In genomic region chr12:51714666-51715065, GRCh38 we compare ENCODE assay signal across 24 cellular contexts.
A peak's percentile ranks its signal among the peaks of the same experiment; 100 is the strongest.
DNase-seq lines count a peak whose midpoint lies in the region; ATAC-seq and TF ChIP-seq lines count a peak whose summit lies in the region.
"Had no signal": no experiment of that assay in that cellular context is flagged by ENCODE, and none has a peak within 500 bp of the region (broad histone marks: within the 10 kb centered on the region; RNA-seq: fewer than 3 reads in every experiment).

No MANE protein-coding gene starts in this region.

- no peak overlapping the region for H4K5ac ChIP-seq in mesendoderm (ENCODE audit: low read length)

- H3K27ac ChIP-seq in mesendoderm (ENCODE audit: low read depth, low read length): no peak overlapping the region
- H3K27ac ChIP-seq: SJCRH30, thyroid gland, WERI-Rb-1 had no signal

- no peak overlapping the region for H3K4me2 ChIP-seq in mesendoderm (ENCODE audit: low read length)

- H2AK5ac ChIP-seq in mesendoderm (ENCODE audit: low read length): no peak overlapping the region

- H3K27me3 ChIP-seq in mesendoderm (ENCODE audit: insufficient read depth, low read length, poor library complexity): no peaks in the 10 kb centered on the region
- H3K27me3 ChIP-seq: neutrophil, thyroid gland had no signal

- H3K4me1 ChIP-seq in mesendoderm (ENCODE audit: control insufficient read depth, low read depth, low read length): no peaks in the 10 kb centered on the region
- H3K4me1 ChIP-seq: SJCRH30, thyroid gland had no signal

- no peaks in the 10 kb centered on the region for H3K79me1 ChIP-seq in mesendoderm (ENCODE audit: low read length)

- H3K4me3 ChIP-seq in mesendoderm (ENCODE audit: low read length): no peak overlapping the region
- H3K4me3 ChIP-seq: SJCRH30, thyroid gland had no signal

- no peak overlapping the region for H2BK120ac ChIP-seq in mesendoderm (ENCODE audit: low read depth, low read length)

- H4K8ac ChIP-seq in mesendoderm (ENCODE audit: low read depth, low read length): no peak overlapping the region

- H3K4ac ChIP-seq in mesendoderm (ENCODE audit: low read depth, low read length): no peak overlapping the region

- H3K23ac ChIP-seq in mesendoderm (ENCODE audit: low read length): no peak overlapping the region

- ATAC-seq in SK-N-SH treated with all-trans-retinoic acid at 6 μM for 48 hours: peak; percentile 80
- no peak for ATAC-seq in HG03378 (IDR thresholded peaks at IDR 0.05; ENCODE audit: unreplicated experiment)
- ATAC-seq: Panc1 had no signal

- no peak overlapping the region for H2BK15ac ChIP-seq in mesendoderm (replicated peaks; ENCODE audit: low read depth)

- DNase-seq in AG08395 (ENCODE audit: low spot score) (peak; percentile 67), HCEC 1CT (peak; percentile 73), mesendoderm (peak; percentile 12), NCI-H524 (lab: John Stamatoyannopoulos, UW) (no peak), epidermal melanocyte (ENCODE audit: insufficient read length, low spot score) (no peak), NCI-H1694 treated with DMSO at 0.1 percent for 48 hours (lab: John Stamatoyannopoulos, UW) (no peak)
- DNase-seq: ACHN; activated CD4-positive, alpha-beta T cell treated with anti-CD3 and anti-CD28 coated beads, Interleukin-2, amount 50 U/mL, for 48 hours; activated effector memory CD4-positive, alpha-beta T cell treated with Interleukin-2 at 50 U/mL for 16 hours; CD4-positive, alpha-beta T cell; DMS153; effector CD8-positive, alpha-beta T cell; NCI-H1092 treated with DMSO at 0.1 percent for 48 hours; NCI-H510A; SJCRH30; small intestine; stimulated activated CD4-positive, alpha-beta T cell treated with anti-CD3 and anti-CD28 coated beads, Interleukin-2, amount 100 ng/mL, for 48 hours; stimulated activated naive CD4-positive, alpha-beta T cell treated with Interleukin-2 at 50 U/mL for 16 hours; thyroid gland; WERI-Rb-1 had no signal

- no peak overlapping the region for H3K18ac ChIP-seq in mesendoderm (ENCODE audit: low read length)

- H3K9ac ChIP-seq in mesendoderm (ENCODE audit: low read length): no peak overlapping the region

- H2BK5ac ChIP-seq in mesendoderm (ENCODE audit: low read length): no peak overlapping the region

- no peak overlapping the region for H3K56ac ChIP-seq in mesendoderm (ENCODE audit: low read length)

- H3K36me3 ChIP-seq in mesendoderm (ENCODE audit: control insufficient read depth, insufficient read depth, low read length): no peaks in the 10 kb centered on the region
- H3K36me3 ChIP-seq: SJCRH30, thyroid gland, WERI-Rb-1 had no signal

- WGBS in mesendoderm (ENCODE audit: extremely low coverage, insufficient coverage, low lambda C conversion rate): no CpG with 5 or more reads among the region's 2 CpGs

- no peaks in the 10 kb centered on the region for H3K79me2 ChIP-seq in mesendoderm (ENCODE audit: control insufficient read depth, insufficient read depth, low read length)

TF ChIP-seq in SK-N-SH treated with all-trans-retinoic acid at 6 μM for 48 hours, 23 proteins besides CTCF, POLR2A, EP300 and RAD21:
- no peak for TF ChIP-seq ZNF565 (CRISPR knock-in tag; conservative IDR thresholded peaks at IDR 0.05; ENCODE audit: low read depth)
- TF ChIP-seq, protein P1, sequence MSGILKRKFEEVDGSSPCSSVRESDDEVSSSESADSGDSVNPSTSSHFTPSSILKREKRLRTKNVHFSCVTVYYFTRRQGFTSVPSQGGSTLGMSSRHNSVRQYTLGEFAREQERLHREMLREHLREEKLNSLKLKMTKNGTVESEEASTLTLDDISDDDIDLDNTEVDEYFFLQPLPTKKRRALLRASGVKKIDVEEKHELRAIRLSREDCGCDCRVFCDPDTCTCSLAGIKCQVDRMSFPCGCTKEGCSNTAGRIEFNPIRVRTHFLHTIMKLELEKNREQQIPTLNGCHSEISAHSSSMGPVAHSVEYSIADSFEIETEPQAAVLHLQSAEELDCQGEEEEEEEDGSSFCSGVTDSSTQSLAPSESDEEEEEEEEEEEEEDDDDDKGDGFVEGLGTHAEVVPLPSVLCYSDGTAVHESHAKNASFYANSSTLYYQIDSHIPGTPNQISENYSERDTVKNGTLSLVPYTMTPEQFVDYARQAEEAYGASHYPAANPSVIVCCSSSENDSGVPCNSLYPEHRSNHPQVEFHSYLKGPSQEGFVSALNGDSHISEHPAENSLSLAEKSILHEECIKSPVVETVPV (CRISPR knock-in tag; IDR thresholded peaks at IDR 0.05): no peak

Comparison
In these comparisons a context has a peak if more than half of its experiments do, and no peak if none do; other contexts are left out.
1. DNase-seq: peak in AG08395 (single experiment), HCEC 1CT (single experiment) and mesendoderm (single experiment); none in NCI-H524 (0 of 2), epidermal melanocyte (single experiment) and NCI-H1694 treated with DMSO at 0.1 percent for 48 hours (single experiment).